In the genomic region with DNA sequence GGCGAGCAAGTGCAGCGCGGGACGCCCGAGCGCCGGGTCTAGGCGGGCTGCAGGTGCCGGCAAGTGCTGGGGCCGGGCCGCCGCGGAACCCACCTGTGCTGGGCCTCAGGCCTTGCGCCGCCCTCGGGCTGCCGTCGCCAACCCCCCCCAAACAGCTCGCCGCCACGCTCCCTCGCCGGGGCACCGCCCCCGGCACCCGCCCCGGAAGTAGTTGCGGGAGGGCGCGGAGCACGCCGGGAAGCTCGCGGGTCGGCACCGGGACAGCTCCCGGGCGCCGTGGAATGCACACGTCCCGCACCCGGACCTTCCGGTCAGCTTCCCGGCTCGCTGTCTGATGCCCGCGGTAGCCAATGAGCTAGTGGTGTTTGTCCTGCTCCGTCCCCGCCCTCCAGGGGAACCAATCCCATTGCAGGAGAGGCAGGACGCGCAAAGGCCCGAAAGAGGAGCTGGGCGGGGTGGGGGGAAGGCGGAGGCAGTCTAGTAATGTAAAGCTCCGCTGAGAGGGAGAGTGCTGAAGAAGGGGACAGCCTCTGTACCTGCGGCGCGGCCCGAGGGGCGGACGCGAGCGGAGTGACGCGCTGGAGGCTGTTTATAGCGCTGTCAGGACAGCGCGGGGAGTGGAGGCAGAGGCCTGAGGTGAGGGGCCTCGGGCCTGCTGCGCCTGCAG, we compare ENCODE assay signal across 8 cellular contexts. TPM values are rescaled to one million over a fixed set of nuclear protein-coding genes. Genes with fewer than 3 reads are reported as not detected.
DNase-seq lines count a peak whose midpoint lies in the region; ATAC-seq and TF ChIP-seq lines count a peak whose summit lies in the region.

ANKS3 (minus strand) TSS at position 209 of the 667 bp plus-strand sequence. CDS start 4,122 bp downstream, outside the sequence.
DNAAF8 (plus strand) TSS at position 475 of the 667 bp plus-strand sequence. CDS start 1,978 bp downstream, outside the sequence.

- ATAC-seq in GM18502 (IDR thresholded peaks at IDR 0.05; ENCODE audit: poor library complexity, unreplicated experiment) (peak; percentile 85), HG02885 (IDR thresholded peaks at IDR 0.05; ENCODE audit: poor library complexity, unreplicated experiment) (peak; percentile 79)

- DNase-seq in NCI-H187 (lab: John Stamatoyannopoulos, UW) = peak; percentile 60 to 73
- peak; percentile 72 for DNase-seq in T-helper 22 cell (ENCODE audit: low read depth)
- DNase-seq in astrocyte of the cerebellum (ENCODE audit: low read depth) = peak; percentile 94
- peak; percentile 97 for DNase-seq in hepatocyte (ENCODE audit: low spot score)
- DNase-seq in renal cortical epithelial cell (ENCODE audit: low read depth) = peak; percentile 94
- DNase-seq in cortex of kidney (lab: John Stamatoyannopoulos, UW) = no peak

- no peaks in the 10 kb centered on the region for H3K36me3 ChIP-seq in hepatocyte (replicated peaks; ENCODE audit: insufficient read depth, low read depth)

- WGBS in hepatocyte (ENCODE audit: low lambda C conversion rate, missing lambda C conversion rate) = under 1% methylated on average over 40 of the region's 70 CpGs

- peak within 1 kb of the TSS; percentile 85 for H2AFZ ChIP-seq in hepatocyte

- H4K20me1 ChIP-seq in hepatocyte (ENCODE audit: insufficient read depth, poor library complexity, severe bottlenecking) = no peaks in the 10 kb centered on the region

- peak within 1 kb of the TSS; percentile 96 for H3K4me3 ChIP-seq in astrocyte of the cerebellum (ENCODE audit: low read depth, low read length)
- peak within 1 kb of the TSS; percentile 74 for H3K4me3 ChIP-seq in hepatocyte

- peak within 1 kb of the TSS; percentile 72 for H3K27ac ChIP-seq in hepatocyte

- H3K9me3 ChIP-seq in hepatocyte (ENCODE audit: low read depth) = no peaks in the 10 kb centered on the region

- peaks cover 5% of the 10 kb centered on the region for H3K4me1 ChIP-seq in hepatocyte (ENCODE audit: insufficient read depth)

- no peaks in the 10 kb centered on the region for H3K9me2 ChIP-seq in hepatocyte (replicated peaks; ENCODE audit: insufficient read depth)

- TF ChIP-seq CTCF in astrocyte of the cerebellum (IDR thresholded peaks at IDR 0.05; ENCODE audit: low read depth, low read length, missing control alignments) = no peak
- TF ChIP-seq CTCF in hepatocyte (IDR thresholded peaks at IDR 0.05; ENCODE audit: poor library complexity) = no peak

- in situ Hi-C loops in astrocyte of the cerebellum (cut with HindIII; ENCODE audit: low sequenced_read_pairs) = no loop called here

- H3K4me2 ChIP-seq in hepatocyte = peak within 1 kb of the TSS; percentile 92

- H3K27me3 ChIP-seq in hepatocyte = no peaks in the 10 kb centered on the region

- peaks cover 29% of the 10 kb centered on the region for H3K79me2 ChIP-seq in hepatocyte

RNA-seq across cellular contexts. Expression of gene ANKS3, which starts in this region (rescaled TPM):
- 17.4 and 18.5 TPM in 2 replicates for total RNA-seq in hepatocyte
- 11.7 and 14.8 TPM in 2 replicates for polyA plus RNA-seq in hepatocyte
- 27.1 and 34.6 TPM in 2 replicates for total RNA-seq in renal cortical epithelial cell

RNA-seq across cellular contexts. Expression of gene DNAAF8, which starts in this region (rescaled TPM):
- 0.23 and 0.64 TPM in 2 replicates for total RNA-seq in hepatocyte
- polyA plus RNA-seq in hepatocyte = 1.6 and 3.3 TPM in 2 replicates
- total RNA-seq in renal cortical epithelial cell = 1.0 and 1.7 TPM in 2 replicates
